3 cellular contexts compared by ENCODE assay signal in genomic region chr4:139493176-139493575, GRCh38.
TF ChIP-seq lines count a peak whose summit lies in the region.

No MANE protein-coding gene starts in this region.

TF ChIP-seq in WTC11, 78 proteins besides CTCF, POLR2A, EP300 and RAD21 (continues in another document):
- TF ChIP-seq FOXJ3 (CRISPR knock-in tag; IDR thresholded peaks at IDR 0.05; ENCODE audit: borderline replicate concordance) (no peak), ZNF512 (CRISPR knock-in tag; IDR thresholded peaks at IDR 0.05; ENCODE audit: borderline replicate concordance) (no peak), HMGA2 (CRISPR knock-in tag; IDR thresholded peaks at IDR 0.05) (no peak), IRF2 (CRISPR knock-in tag; IDR thresholded peaks at IDR 0.05; ENCODE audit: borderline replicate concordance, low read depth) (no peak), MLX (CRISPR knock-in tag; IDR thresholded peaks at IDR 0.05) (no peak), MAX (CRISPR knock-in tag; IDR thresholded peaks at IDR 0.05) (no peak), ERG (CRISPR knock-in tag; IDR thresholded peaks at IDR 0.05) (no peak), ZNF671 (CRISPR knock-in tag; IDR thresholded peaks at IDR 0.05) (no peak), FOXP4 (CRISPR knock-in tag; IDR thresholded peaks at IDR 0.05) (no peak), ZNF396 (CRISPR knock-in tag; IDR thresholded peaks at IDR 0.05; ENCODE audit: borderline replicate concordance) (no peak), CDX4 (CRISPR knock-in tag; IDR thresholded peaks at IDR 0.05; ENCODE audit: borderline replicate concordance) (no peak), ZNF232 (CRISPR knock-in tag; IDR thresholded peaks at IDR 0.05) (no peak)

TF ChIP-seq in H1, 55 proteins besides CTCF, POLR2A, EP300 and RAD21:
- TF ChIP-seq POU5F1 (IDR thresholded peaks at IDR 0.05; ENCODE audit: low read depth, low read length) = no peak
- TF ChIP-seq E2F6 (IDR thresholded peaks at IDR 0.05) = no peak
- TF ChIP-seq HDAC2 (IDR thresholded peaks at IDR 0.05; ENCODE audit: borderline replicate concordance in 1 of 2, low read depth in 2 of 2, low read length in 2 of 2) = no peak
- no peak for TF ChIP-seq FOSL1 (IDR thresholded peaks at IDR 0.05; ENCODE audit: insufficient read depth, low read depth, low read length)

TF ChIP-seq in HEK293T, 16 proteins besides CTCF, POLR2A, EP300 and RAD21:
- no peak for TF ChIP-seq SP1 (IDR thresholded peaks at IDR 0.05)
- no peak for TF ChIP-seq CTBP1 (IDR thresholded peaks at IDR 0.05; ENCODE audit: borderline replicate concordance)
- TF ChIP-seq LEF1 (IDR thresholded peaks at IDR 0.05; ENCODE audit: borderline replicate concordance) = no peak
- no peak for TF ChIP-seq ARNT (IDR thresholded peaks at IDR 0.05)
- no peak for TF ChIP-seq HDGF (IDR thresholded peaks at IDR 0.05; ENCODE audit: borderline replicate concordance)
- TF ChIP-seq ZNF384 (IDR thresholded peaks at IDR 0.05) = no peak
- no peak for TF ChIP-seq NFRKB (IDR thresholded peaks at IDR 0.05)
- TF ChIP-seq FOXK2 (IDR thresholded peaks at IDR 0.05) = no peak
- TF ChIP-seq FOXM1 (IDR thresholded peaks at IDR 0.05; ENCODE audit: borderline replicate concordance) = no peak
- no peak for TF ChIP-seq ELF4 (IDR thresholded peaks at IDR 0.05)
- TF ChIP-seq PKNOX1 (IDR thresholded peaks at IDR 0.05) = no peak
- TF ChIP-seq BHLHE40 (IDR thresholded peaks at IDR 0.05; ENCODE audit: borderline replicate concordance) = no peak
- TF ChIP-seq FOXA1 (IDR thresholded peaks at IDR 0.05) = no peak
- TF ChIP-seq SUZ12 (IDR thresholded peaks at IDR 0.05) = no peak
- TF ChIP-seq TARDBP (IDR thresholded peaks at IDR 0.05) = no peak
